Comparison of ENCODE assay signal across 1 cellular context in genomic region chr17:47239663-47240374, GRCh38.
TF ChIP-seq lines count a peak whose summit lies in the region.

No MANE protein-coding gene starts in this region.

TF ChIP-seq in K562, 482 proteins besides CTCF, POLR2A, EP300 and RAD21 (continued from another document):
- TF ChIP-seq HIVEP1 (CRISPR knock-in tag; IDR thresholded peaks at IDR 0.05) (no peak), HDAC2 (IDR thresholded peaks at IDR 0.05) (peak; percentile 16; the same call in 1 of the 2 replicates), CBFB (CRISPR knock-in tag; IDR thresholded peaks at IDR 0.05) (no peak), EWSR1 (IDR thresholded peaks at IDR 0.05; ENCODE audit: borderline replicate concordance, low read depth, partially characterized antibody) (no peak), MXI1 (IDR thresholded peaks at IDR 0.05; ENCODE audit: low read depth, low read length) (no peak), MECOM (CRISPR knock-in tag; IDR thresholded peaks at IDR 0.05) (no peak), SMAD3 (CRISPR knock-in tag; conservative IDR thresholded peaks at IDR 0.05) (no peak), ETS2 (tag; IDR thresholded peaks at IDR 0.05; ENCODE audit: borderline replicate concordance, poor library complexity, severe bottlenecking) (no peak), GTF2E2 (tag; IDR thresholded peaks at IDR 0.05) (no peak), MAFK (IDR thresholded peaks at IDR 0.05; ENCODE audit: low read length) (no peak), BMI1 (IDR thresholded peaks at IDR 0.05; ENCODE audit: low read length) (no peak), TCF15 (CRISPR knock-in tag; IDR thresholded peaks at IDR 0.05) (no peak), CBFA2T3 (IDR thresholded peaks at IDR 0.05) (peak; percentile 74), FOSL1 (tag; conservative IDR thresholded peaks at IDR 0.05) (peak; percentile 74), CAMTA2 (CRISPR knock-in tag; conservative IDR thresholded peaks at IDR 0.05) (no peak), ZNF324 (CRISPR knock-in tag; IDR thresholded peaks at IDR 0.05) (no peak), NELFE (IDR thresholded peaks at IDR 0.05; ENCODE audit: insufficient read depth, insufficient read length) (no peak), RUNX1 (IDR thresholded peaks at IDR 0.05; ENCODE audit: low read depth) (no peak), SMAD1 (IDR thresholded peaks at IDR 0.05; ENCODE audit: low read depth, low read length, partially characterized antibody) (no peak), EGR1 (conservative IDR thresholded peaks at IDR 0.05) (no peak), CSDE1 (IDR thresholded peaks at IDR 0.05) (no peak), CHD1 (IDR thresholded peaks at IDR 0.05; ENCODE audit: low read length) (no peak), TOE1 (IDR thresholded peaks at IDR 0.05; ENCODE audit: borderline replicate concordance) (no peak), TOE1 (CRISPR knock-in tag; IDR thresholded peaks at IDR 0.05; ENCODE audit: borderline replicate concordance, low read depth) (no peak), TCFL5 (CRISPR knock-in tag; conservative IDR thresholded peaks at IDR 0.05) (no peak), CREB5 (CRISPR knock-in tag; IDR thresholded peaks at IDR 0.05) (no peak), TRIM28 (IDR thresholded peaks at IDR 0.05) (no peak), RNF2 (IDR thresholded peaks at IDR 0.05) (no peak), SAP30 (IDR thresholded peaks at IDR 0.05; ENCODE audit: borderline replicate concordance, insufficient read depth, low read depth, low read length, poor library complexity, severe bottlenecking) (no peak), NKRF (IDR thresholded peaks at IDR 0.05; ENCODE audit: borderline replicate concordance) (no peak), CBX8 (IDR thresholded peaks at IDR 0.05; ENCODE audit: borderline replicate concordance, extremely low read depth, low read depth, low read length, poor library complexity, severe bottlenecking) (no peak), ZNF583 (CRISPR knock-in tag; IDR thresholded peaks at IDR 0.05) (no peak), L3MBTL2 (IDR thresholded peaks at IDR 0.05) (no peak), ZMIZ1 (IDR thresholded peaks at IDR 0.05; ENCODE audit: low read depth in 2 of 2, low read length in 2 of 2) (no peak), ATF1 (CRISPR knock-in tag; IDR thresholded peaks at IDR 0.05) (no peak), ATF1 (tag; IDR thresholded peaks at IDR 0.05) (no peak), ADNP (tag; IDR thresholded peaks at IDR 0.05) (no peak), TEAD1 (CRISPR knock-in tag; IDR thresholded peaks at IDR 0.05) (no peak; a peak in 1 of 4 replicates), POLR2G (IDR thresholded peaks at IDR 0.05; ENCODE audit: low read depth, low read length) (no peak), ZNF717 (CRISPR knock-in tag; IDR thresholded peaks at IDR 0.05) (no peak), ZNF75A (CRISPR knock-in tag; IDR thresholded peaks at IDR 0.05) (no peak), ZNF124 (CRISPR knock-in tag; IDR thresholded peaks at IDR 0.05) (no peak), TAF7 (tag; IDR thresholded peaks at IDR 0.05) (no peak), ZC3H11A (IDR thresholded peaks at IDR 0.05; ENCODE audit: low read depth, low read length) (no peak), ZEB2 (IDR thresholded peaks at IDR 0.05) (no peak), HDAC1 (IDR thresholded peaks at IDR 0.05) (no peak), ZNF165 (CRISPR knock-in tag; IDR thresholded peaks at IDR 0.05; ENCODE audit: borderline replicate concordance) (no peak), SIN3B (IDR thresholded peaks at IDR 0.05; ENCODE audit: low read depth) (no peak), ATF6 (CRISPR knock-in tag; IDR thresholded peaks at IDR 0.05) (no peak), ESRRB (CRISPR knock-in tag; IDR thresholded peaks at IDR 0.05; ENCODE audit: borderline replicate concordance) (no peak)
- TF ChIP-seq, protein P1, sequence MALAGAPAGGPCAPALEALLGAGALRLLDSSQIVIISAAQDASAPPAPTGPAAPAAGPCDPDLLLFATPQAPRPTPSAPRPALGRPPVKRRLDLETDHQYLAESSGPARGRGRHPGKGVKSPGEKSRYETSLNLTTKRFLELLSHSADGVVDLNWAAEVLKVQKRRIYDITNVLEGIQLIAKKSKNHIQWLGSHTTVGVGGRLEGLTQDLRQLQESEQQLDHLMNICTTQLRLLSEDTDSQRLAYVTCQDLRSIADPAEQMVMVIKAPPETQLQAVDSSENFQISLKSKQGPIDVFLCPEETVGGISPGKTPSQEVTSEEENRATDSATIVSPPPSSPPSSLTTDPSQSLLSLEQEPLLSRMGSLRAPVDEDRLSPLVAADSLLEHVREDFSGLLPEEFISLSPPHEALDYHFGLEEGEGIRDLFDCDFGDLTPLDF (CRISPR knock-in tag; IDR thresholded peaks at IDR 0.05), result no peak
- TF ChIP-seq, protein P2, sequence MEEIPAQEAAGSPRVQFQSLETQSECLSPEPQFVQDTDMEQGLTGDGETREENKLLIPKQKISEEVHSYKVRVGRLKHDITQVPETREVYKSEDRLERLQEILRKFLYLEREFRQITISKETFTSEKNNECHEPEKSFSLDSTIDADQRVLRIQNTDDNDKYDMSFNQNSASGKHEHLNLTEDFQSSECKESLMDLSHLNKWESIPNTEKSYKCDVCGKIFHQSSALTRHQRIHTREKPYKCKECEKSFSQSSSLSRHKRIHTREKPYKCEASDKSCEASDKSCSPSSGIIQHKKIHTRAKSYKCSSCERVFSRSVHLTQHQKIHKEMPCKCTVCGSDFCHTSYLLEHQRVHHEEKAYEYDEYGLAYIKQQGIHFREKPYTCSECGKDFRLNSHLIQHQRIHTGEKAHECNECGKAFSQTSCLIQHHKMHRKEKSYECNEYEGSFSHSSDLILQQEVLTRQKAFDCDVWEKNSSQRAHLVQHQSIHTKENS (CRISPR knock-in tag; IDR thresholded peaks at IDR 0.05), result no peak
- TF ChIP-seq, protein P3, sequence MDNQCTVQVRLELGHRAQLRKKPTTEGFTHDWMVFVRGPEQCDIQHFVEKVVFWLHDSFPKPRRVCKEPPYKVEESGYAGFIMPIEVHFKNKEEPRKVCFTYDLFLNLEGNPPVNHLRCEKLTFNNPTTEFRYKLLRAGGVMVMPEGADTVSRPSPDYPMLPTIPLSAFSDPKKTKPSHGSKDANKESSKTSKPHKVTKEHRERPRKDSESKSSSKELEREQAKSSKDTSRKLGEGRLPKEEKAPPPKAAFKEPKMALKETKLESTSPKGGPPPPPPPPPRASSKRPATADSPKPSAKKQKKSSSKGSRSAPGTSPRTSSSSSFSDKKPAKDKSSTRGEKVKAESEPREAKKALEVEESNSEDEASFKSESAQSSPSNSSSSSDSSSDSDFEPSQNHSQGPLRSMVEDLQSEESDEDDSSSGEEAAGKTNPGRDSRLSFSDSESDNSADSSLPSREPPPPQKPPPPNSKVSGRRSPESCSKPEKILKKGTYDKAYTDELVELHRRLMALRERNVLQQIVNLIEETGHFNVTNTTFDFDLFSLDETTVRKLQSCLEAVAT (IDR thresholded peaks at IDR 0.05), result no peak
- TF ChIP-seq, protein P4, sequence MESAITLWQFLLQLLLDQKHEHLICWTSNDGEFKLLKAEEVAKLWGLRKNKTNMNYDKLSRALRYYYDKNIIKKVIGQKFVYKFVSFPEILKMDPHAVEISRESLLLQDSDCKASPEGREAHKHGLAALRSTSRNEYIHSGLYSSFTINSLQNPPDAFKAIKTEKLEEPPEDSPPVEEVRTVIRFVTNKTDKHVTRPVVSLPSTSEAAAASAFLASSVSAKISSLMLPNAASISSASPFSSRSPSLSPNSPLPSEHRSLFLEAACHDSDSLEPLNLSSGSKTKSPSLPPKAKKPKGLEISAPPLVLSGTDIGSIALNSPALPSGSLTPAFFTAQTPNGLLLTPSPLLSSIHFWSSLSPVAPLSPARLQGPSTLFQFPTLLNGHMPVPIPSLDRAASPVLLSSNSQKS (CRISPR knock-in tag; IDR thresholded peaks at IDR 0.05), result no peak
